Comparison of ENCODE assay signal across 8 cellular contexts in the genomic region with DNA sequence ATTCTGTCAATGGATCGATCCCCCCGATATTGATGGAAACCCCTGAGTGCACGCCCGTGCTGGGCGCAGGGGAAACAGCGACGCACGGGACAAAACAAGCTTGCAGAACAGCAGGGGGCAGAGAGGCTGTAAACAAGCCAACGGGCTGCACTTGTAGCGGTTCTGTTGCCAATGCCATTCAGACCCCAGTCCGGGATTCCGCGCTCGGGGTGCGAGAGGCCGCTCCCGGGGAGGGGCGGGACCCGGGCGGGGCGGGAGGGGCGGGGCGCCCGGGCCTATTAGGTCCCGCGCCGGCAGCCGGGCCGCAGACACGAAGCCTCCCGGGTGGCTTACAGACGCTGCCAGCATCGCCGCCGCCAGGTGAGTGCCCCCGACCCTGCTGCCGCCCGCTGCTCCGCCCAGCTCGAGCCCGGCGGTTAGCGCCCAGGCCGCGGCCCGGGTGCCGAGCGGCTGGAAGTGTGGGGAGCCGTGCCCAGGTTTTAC. TPM values are rescaled to one million over a fixed set of nuclear protein-coding genes. Genes with fewer than 3 reads are reported as not detected.
DNase-seq lines count a peak whose midpoint lies in the region; ATAC-seq and TF ChIP-seq lines count a peak whose summit lies in the region.

A gene with protein sequence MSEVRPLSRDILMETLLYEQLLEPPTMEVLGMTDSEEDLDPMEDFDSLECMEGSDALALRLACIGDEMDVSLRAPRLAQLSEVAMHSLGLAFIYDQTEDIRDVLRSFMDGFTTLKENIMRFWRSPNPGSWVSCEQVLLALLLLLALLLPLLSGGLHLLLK (plus strand): TSS at position 307 of the 483 bp plus-strand sequence. CDS start 13,273 bp downstream, outside the sequence.

- no peaks in the 10 kb centered on the region for H3K9me3 ChIP-seq in Peyer's patch

- DNase-seq in Caki2 (ENCODE audit: low read depth) (no peak), Peyer's patch (peak; percentile 51 to 78 (median 77)), glutamatergic neuron (peak; percentile 64), posterior vena cava (ENCODE audit: low spot score) (peak; percentile 83), pons (ENCODE audit: low spot score) (no peak), NCI-H774 (lab: John Stamatoyannopoulos, UW) (no peak)
- peak; percentile 80 for DNase-seq in activated effector memory CD4-positive, alpha-beta T cell treated with anti-CD3 and anti-CD28 coated beads, Interleukin-2, amount 50 U/mL, for 16 hours

- no peaks in the 10 kb centered on the region for H3K36me3 Mint-ChIP-seq in glutamatergic neuron (ENCODE audit: unreplicated experiment)

- TF ChIP-seq POLR2A in Peyer's patch (IDR thresholded peaks at IDR 0.05) = peak in 1 of 2 donors; percentile 68

- H3K4me1 ChIP-seq in Peyer's patch = peaks cover 0 to 20% (median 8%) of the 10 kb centered on the region in 4 donors

- H3K27ac ChIP-seq in Peyer's patch = peak within 1 kb of the TSS in 3 of 4 donors; percentile 6 to 57 (median 10)

- ATAC-seq in HG02623 (IDR thresholded peaks at IDR 0.05; ENCODE audit: unreplicated experiment) = peak; percentile 30

- H3K9me3 Mint-ChIP-seq in glutamatergic neuron (ENCODE audit: unreplicated experiment) = peaks cover 12% of the 10 kb centered on the region

- H3K36me3 ChIP-seq in Peyer's patch = no peaks in the 10 kb centered on the region

- intact Hi-C loops in posterior vena cava (cut with DNase I) = no loop called here

- H3K4me1 Mint-ChIP-seq in glutamatergic neuron (ENCODE audit: low read depth, unreplicated experiment) = peaks cover 16% of the 10 kb centered on the region

- H3K4me3 ChIP-seq in Peyer's patch = peak within 1 kb of the TSS; percentile 39 to 85 (median 68)

- H3K27me3 ChIP-seq in Peyer's patch = no peaks in the 10 kb centered on the region

- peaks cover 15% of the 10 kb centered on the region for H3K27me3 Mint-ChIP-seq in glutamatergic neuron (ENCODE audit: unreplicated experiment)

- peak within 1 kb of the TSS; percentile 38 for H3K27ac Mint-ChIP-seq in glutamatergic neuron (ENCODE audit: unreplicated experiment)

- in situ Hi-C loops in Caki2 (cut with HindIII; ENCODE audit: low pct_unique_long_range_greater_than_20kb, low sequenced_read_pairs) = no loop called here

- TF ChIP-seq CTCF in Peyer's patch (IDR thresholded peaks at IDR 0.05) = peak in 3 of 6 experiments; percentile 13 to 29 (median 24)
- TF ChIP-seq CTCF in glutamatergic neuron (IDR thresholded peaks at IDR 0.05; ENCODE audit: partially characterized antibody, unreplicated experiment) = no peak

- peak within 1 kb of the TSS; percentile 87 for H3K4me3 Mint-ChIP-seq in glutamatergic neuron (ENCODE audit: unreplicated experiment)

RNA-seq across cellular contexts. Expression of the gene that starts here (rescaled TPM):
- total RNA-seq in Caki2 (2014; rRNA removed; shearing (Covaris generic); ENCODE audit: low replicate concordance) = 14.9 and 27.0 TPM in 2 replicates
- total RNA-seq in Peyer's patch (10 to 100 TPM in 2 of 4 donors, 1 to 10 TPM in 1, not detected in 1; 7.4 to 16.5 (median 15.6) TPM), glutamatergic neuron (ENCODE audit: unreplicated experiment) (17.3 TPM), posterior vena cava (not detected)

Comparison
In these comparisons a context has a peak if more than half of its experiments do, and no peak if none do; other contexts are left out.
1. Peak in DNase-seq in posterior vena cava; RNA of the gene not detected or under 1 TPM.
2. DNase-seq: peak in Peyer's patch (3 of 3), activated effector memory CD4-positive, alpha-beta T cell treated with anti-CD3 and anti-CD28 coated beads, Interleukin-2, amount 50 U/mL, for 16 hours (single experiment) and glutamatergic neuron (single experiment); none in Caki2 (single experiment), pons (single experiment) and NCI-H774 (single experiment).